Comparison of ENCODE assay signal across 1 cellular context in genomic region chr12:49984476-49984890, GRCh38.
TF ChIP-seq lines count a peak whose summit lies in the region.

No MANE protein-coding gene starts in this region.

TF ChIP-seq in HepG2, 621 proteins besides CTCF, POLR2A, EP300 and RAD21:
- TF ChIP-seq NFIB (CRISPR knock-in tag; IDR thresholded peaks at IDR 0.05; ENCODE audit: borderline replicate concordance) (no peak), ZNF7 (CRISPR knock-in tag; IDR thresholded peaks at IDR 0.05) (peak; percentile 80)
